In the genomic region with DNA sequence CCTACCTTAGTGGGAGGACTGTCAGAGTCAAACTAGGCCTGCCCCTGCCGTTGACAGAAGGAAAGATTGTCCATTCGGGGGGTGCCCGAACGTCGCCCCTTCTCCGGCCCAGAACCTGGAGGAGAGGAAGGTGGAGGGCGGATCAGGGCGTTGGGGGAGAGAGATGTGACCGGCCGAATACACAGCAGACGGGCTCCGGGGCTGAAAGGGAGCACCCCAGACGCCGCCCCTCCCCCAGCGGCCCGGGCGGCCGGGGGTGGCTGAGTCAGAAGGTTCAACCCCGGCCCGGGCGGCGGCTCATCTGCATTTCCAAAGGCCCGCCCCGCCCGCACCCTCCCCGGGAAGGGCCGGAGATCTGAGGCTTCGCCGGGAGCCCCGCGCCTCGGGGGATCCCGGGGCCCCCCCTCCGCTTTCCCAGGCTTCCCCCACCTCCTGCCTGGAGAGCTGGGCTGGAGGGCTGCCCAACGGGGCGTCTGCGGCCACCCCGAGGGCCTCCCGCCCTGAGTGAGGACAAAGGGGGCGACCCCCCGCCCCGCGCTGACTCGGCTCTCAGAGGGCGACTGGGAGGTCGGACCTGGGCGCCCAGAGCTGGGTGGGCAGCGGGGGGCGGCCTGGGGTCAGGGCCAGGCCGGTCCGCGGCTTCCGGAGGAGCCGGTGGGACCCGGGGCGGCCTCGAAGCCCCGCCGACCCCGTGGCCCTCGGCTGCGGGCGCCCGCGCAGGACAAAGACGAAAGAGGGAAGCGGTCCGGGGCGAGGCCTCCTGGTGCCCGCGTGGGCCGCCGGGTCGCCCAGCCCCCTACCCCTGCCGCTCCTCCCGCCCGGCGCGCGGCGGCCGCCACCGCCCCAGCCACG, we compare ENCODE assay signal across 8 cellular contexts. TPM values are rescaled to one million over a fixed set of nuclear protein-coding genes. Genes with fewer than 3 reads are reported as not detected.
DNase-seq lines count a peak whose midpoint lies in the region; ATAC-seq and TF ChIP-seq lines count a peak whose summit lies in the region.

No MANE protein-coding gene starts in this region.

- ATAC-seq in Panc1 (peak; percentile 44), natural killer cell (peak; percentile 37 to 60 (median 41)), HG03439 (IDR thresholded peaks at IDR 0.05; ENCODE audit: unreplicated experiment) (no peak)

- H3K36me3 ChIP-seq in Panc1 (ENCODE audit: control insufficient read depth, insufficient read depth, low read length) = no peaks in the 10 kb centered on the region; the same call in 1 of the 2 replicates

- H3K27ac ChIP-seq in Panc1 (ENCODE audit: low read length) = peak overlapping the region; percentile 89

- H3K36me3 Mint-ChIP-seq in natural killer cell = no peaks in the 10 kb centered on the region

- H3K4me3 Mint-ChIP-seq in natural killer cell = peak overlapping the region; percentile 85

- H3K9me3 Mint-ChIP-seq in natural killer cell = no peaks in the 10 kb centered on the region

- POLR2A ChIA-PET in Panc1 (lab: Charles Lee) = interaction anchor here (0.5 to 0.6 kb wide), 2 partner anchors 10 to 24 kb away, joined by 6 to 7 read pairs; no protein-coding TSS in a partner anchor

- CTCF ChIA-PET in Panc1 (lab: Charles Lee) = interaction anchor here (0.6 kb wide), 1 partner anchor 12 kb away, joined by 4 read pairs; no protein-coding TSS in a partner anchor

- TF ChIP-seq CTCF in GM12865 (IDR thresholded peaks at IDR 0.05; ENCODE audit: insufficient read depth, low read depth, low read length, missing control alignments) (no peak), Panc1 (IDR thresholded peaks at IDR 0.05) (no peak), fibroblast of the aortic adventitia (IDR thresholded peaks at IDR 0.05; ENCODE audit: insufficient read depth, low read length) (no peak), natural killer cell (IDR thresholded peaks at IDR 0.05) (peak; percentile 7)

- BruUV-seq in Panc1 (replicated peaks; lab: Mats Ljungman, UMichigan) = no TSS peak

- in situ Hi-C loops in Panc1 (cut with HindIII; ENCODE audit: low pct_unique_long_range_greater_than_20kb, low sequenced_read_pairs) = no loop called here

- H3K27me3 Mint-ChIP-seq in natural killer cell (ENCODE audit: low read depth in 2 of 2) = no peaks in the 10 kb centered on the region

- DNase-seq in GM12865 (ENCODE audit: low read depth) (peak; percentile 87), HT-29 (ENCODE audit: low spot score) (peak; percentile 91), Panc1 (ENCODE audit: low read depth, low spot score) (no peak), fibroblast of the aortic adventitia (ENCODE audit: low read depth) (peak; percentile 85), natural killer cell (peak; percentile 74), superior temporal gyrus (ENCODE audit: extremely low spot score) (peak; percentile 32)
- DNase-seq in activated effector memory CD4-positive, alpha-beta T cell treated with anti-CD3 and anti-CD28 coated beads, Interleukin-2, amount 50 U/mL, for 16 hours = peak; percentile 93

- H3K4me3 ChIP-seq in GM12865 (ENCODE audit: low read depth, low read length) (peak overlapping the region; percentile 76), Panc1 (ENCODE audit: low read depth in 2 of 2, low read length in 2 of 2) (peak overlapping the region; percentile 51 to 55), fibroblast of the aortic adventitia (ENCODE audit: low read depth, low read length) (peak overlapping the region; percentile 80)

- no peaks in the 10 kb centered on the region for H3K27me3 ChIP-seq in Panc1 (ENCODE audit: control insufficient read depth, insufficient read depth, low read length)

- intact Hi-C loops in Panc1 (cut with micrococcal nuclease; ENCODE audit: unreplicated experiment) (no loop called here), natural killer cell (cut with micrococcal nuclease) (loop anchor here (5.0 kb wide), 1 partner anchor 702 kb away; a partner anchor contains a TSS)

- H3K9me3 ChIP-seq in Panc1 (ENCODE audit: control insufficient read depth, insufficient read depth, low read depth, low read length) = no peaks in the 10 kb centered on the region

- peaks cover 40% of the 10 kb centered on the region for H3K4me1 ChIP-seq in Panc1 (ENCODE audit: control insufficient read depth, insufficient read depth, low read length)

- H3K27ac Mint-ChIP-seq in natural killer cell = peak overlapping the region; percentile 100

- H3K4me1 Mint-ChIP-seq in natural killer cell = peaks cover 46 to 51% of the 10 kb centered on the region in 2 donors

RNA-seq across cellular contexts. Expression of a gene that starts 3.7 kb away (rescaled TPM):
- 7.2 and 7.7 TPM in 2 replicates for total RNA-seq in HT-29 (2014; rRNA removed; shearing (Covaris generic))
- 31.2 TPM for total RNA-seq in Panc1 (2021; ENCODE audit: unreplicated experiment)
- polyA plus RNA-seq in Panc1 (2012; ENCODE audit: insufficient read length) = 24.0 TPM
- 5.0 and 6.1 TPM in 2 replicates for total RNA-seq in fibroblast of the aortic adventitia (ENCODE audit: low replicate concordance)
- total RNA-seq in natural killer cell = 10 to 100 TPM; 55.1 to 57.5 (median 56.2) TPM

RNA-seq across cellular contexts. Expression of a gene that starts 6.6 kb away (rescaled TPM):
- total RNA-seq in HT-29 (2014; rRNA removed; shearing (Covaris generic)) = 35.1 and 37.2 TPM in 2 replicates
- total RNA-seq in Panc1 (2021; ENCODE audit: unreplicated experiment) (71.8 TPM), fibroblast of the aortic adventitia (ENCODE audit: low replicate concordance) (10.9 and 13.1 TPM in 2 replicates), natural killer cell (100 to 1,000 TPM; 146 to 201 (median 177) TPM)
- 81.8 TPM for polyA plus RNA-seq in Panc1 (2012; ENCODE audit: insufficient read length)

RNA-seq across cellular contexts. Expression of a gene that starts 58.6 kb away (rescaled TPM):
- not detected in 2 replicates for total RNA-seq in HT-29 (2014; rRNA removed; shearing (Covaris generic))
- total RNA-seq in Panc1 (2021; ENCODE audit: unreplicated experiment) = 0.51 TPM
- polyA plus RNA-seq in Panc1 (2012; ENCODE audit: insufficient read length) = 0.57 TPM
- total RNA-seq in fibroblast of the aortic adventitia (ENCODE audit: low replicate concordance) = 1.1 and 1.8 TPM in 2 replicates
- not detected for total RNA-seq in natural killer cell
